20 cellular contexts compared by ENCODE assay signal in the genomic region with DNA sequence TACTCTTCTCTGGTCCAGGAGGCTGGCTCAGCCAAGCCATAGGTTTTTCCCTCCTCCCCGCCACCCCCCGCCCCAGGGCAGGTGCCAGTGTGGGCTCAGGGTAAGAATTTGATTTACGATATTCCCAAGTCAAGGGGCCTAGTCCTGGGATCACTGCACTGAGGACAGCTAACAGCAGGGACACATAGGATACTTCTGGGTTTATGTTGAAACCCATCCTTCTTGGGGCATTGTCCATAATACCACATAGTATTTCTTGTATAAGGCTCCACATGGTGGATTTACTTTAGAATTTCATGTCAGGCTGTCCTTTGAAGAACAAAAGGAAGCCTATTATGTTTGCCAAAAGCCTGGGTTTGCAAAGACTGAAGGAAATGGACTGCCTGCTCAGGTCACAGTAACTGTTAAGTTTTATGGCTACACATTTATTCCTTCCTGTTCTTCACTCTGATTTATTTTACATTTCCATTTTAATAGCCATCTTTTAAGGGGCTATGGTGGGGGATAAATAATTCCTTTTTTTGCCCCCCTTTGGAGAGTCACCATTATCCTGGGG. TPM values are rescaled to one million over a fixed set of nuclear protein-coding genes. Genes with fewer than 3 reads are reported as not detected.
"Had no signal": no experiment of that assay in that cellular context is flagged by ENCODE, and none has a peak within 500 bp of the region (broad histone marks: within the 10 kb centered on the region; RNA-seq: fewer than 3 reads in every experiment).

No MANE protein-coding gene starts in this region.

- H3K9me3 Mint-ChIP-seq: central memory CD8-positive, alpha-beta T cell; effector memory CD8-positive, alpha-beta T cell; stimulated activated effector memory CD8-positive, alpha-beta T cell treated with anti-CD3 and anti-CD28 coated beads, Interleukin-12 subunit alpha, Interleukin-12 subunit beta, amount 100 ng/mL, for 72 hours had no signal

- H3K9me3 ChIP-seq: gastrocnemius medialis, heart right ventricle, tibial nerve, uterus had no signal

- H3K9ac ChIP-seq: parathyroid adenoma had no signal

- H3K36me3 Mint-ChIP-seq: stimulated activated effector memory CD8-positive, alpha-beta T cell treated with anti-CD3 and anti-CD28 coated beads, Interleukin-12 subunit alpha, Interleukin-12 subunit beta, amount 100 ng/mL, for 72 hours had no signal

- H3K27me3 ChIP-seq: brain microvascular endothelial cell, gastrocnemius medialis, heart right ventricle, tibial nerve, uterus had no signal

- H3K4me1 Mint-ChIP-seq: activated CD4-positive, alpha-beta T cell treated with anti-CD3 and anti-CD28 coated beads, Interleukin-2, amount 10 ng/mL, durations not matched to agents 7 days and 5 days; central memory CD8-positive, alpha-beta T cell; naive B cell had no signal

- ATAC-seq: activated naive CD4-positive, alpha-beta T cell treated with anti-CD3 and anti-CD28 coated beads, Interleukin-2, amount 50 U/mL, for 72 hours; activated T-cell treated with anti-CD3 and anti-CD28 coated beads, Interleukin-2, amount 50 U/mL, for 72 hours; effector memory CD8-positive, alpha-beta T cell; gastrocnemius medialis; heart right ventricle; left lobe of liver; stimulated activated effector memory CD8-positive, alpha-beta T cell treated with anti-CD3 and anti-CD28 coated beads, Interleukin-12 subunit alpha, Interleukin-12 subunit beta, amount 100 ng/mL, for 72 hours had no signal

- H3K27ac Mint-ChIP-seq: activated CD4-positive, alpha-beta T cell treated with anti-CD3 and anti-CD28 coated beads, Interleukin-2, amount 10 ng/mL, durations not matched to agents 7 days and 5 days; activated naive CD4-positive, alpha-beta T cell treated with anti-CD3 and anti-CD28 coated beads, Interleukin-2, amount 50 U/mL, for 72 hours; activated T-cell treated with anti-CD3 and anti-CD28 coated beads, Interleukin-2, amount 50 U/mL, for 72 hours; effector memory CD8-positive, alpha-beta T cell; naive B cell; stimulated activated effector memory CD8-positive, alpha-beta T cell treated with anti-CD3 and anti-CD28 coated beads, Interleukin-12 subunit alpha, Interleukin-12 subunit beta, amount 100 ng/mL, for 72 hours had no signal

- H3K4me1 ChIP-seq: gastrocnemius medialis, parathyroid adenoma had no signal

- H3K36me3 ChIP-seq: brain microvascular endothelial cell, gastrocnemius medialis, tibial nerve, uterus had no signal

- H3K27ac ChIP-seq: brain microvascular endothelial cell, gastrocnemius medialis, heart right ventricle, parathyroid adenoma, tibial nerve had no signal

- H3K27me3 Mint-ChIP-seq: activated CD4-positive, alpha-beta T cell treated with anti-CD3 and anti-CD28 coated beads, Interleukin-2, amount 10 ng/mL, durations not matched to agents 7 days and 5 days had no signal

- H3K4me3 ChIP-seq: gastrocnemius medialis, heart right ventricle, tibial nerve, uterus had no signal

- DNase-seq: activated CD4-positive, alpha-beta T cell treated with anti-CD3 and anti-CD28 coated beads, Interleukin-2, amount 10 ng/mL, durations not matched to agents 7 days and 5 days; activated CD4-positive, CD25-positive, alpha-beta regulatory T cell; activated CD8-positive, alpha-beta memory T cell treated with anti-CD3 and anti-CD28 coated beads, Interleukin-2, amount 50 U/mL, for 48 hours; activated gamma-delta T cell; activated T-cell treated with anti-CD3 and anti-CD28 coated beads, Interleukin-2, amount 50 U/mL, for 72 hours; brain microvascular endothelial cell; dermis blood vessel endothelial cell; effector memory CD8-positive, alpha-beta T cell; gastrocnemius medialis; heart right ventricle; midbrain; naive B cell; retina; uterus had no signal

- H3K4me3 Mint-ChIP-seq: activated CD4-positive, alpha-beta T cell treated with anti-CD3 and anti-CD28 coated beads, Interleukin-2, amount 10 ng/mL, durations not matched to agents 7 days and 5 days; activated T-cell treated with anti-CD3 and anti-CD28 coated beads, Interleukin-2, amount 50 U/mL, for 72 hours; central memory CD8-positive, alpha-beta T cell; effector memory CD8-positive, alpha-beta T cell; naive B cell; stimulated activated effector memory CD8-positive, alpha-beta T cell treated with anti-CD3 and anti-CD28 coated beads, Interleukin-12 subunit alpha, Interleukin-12 subunit beta, amount 100 ng/mL, for 72 hours had no signal

RNA-seq across cellular contexts. Expression of a gene that starts 53.7 kb away (rescaled TPM):
- total RNA-seq: activated CD4-positive, alpha-beta T cell treated with anti-CD3 and anti-CD28 coated beads, Interleukin-2, amount 10 ng/mL, durations not matched to agents 7 days and 5 days had no signal
